ENCODE assay signal across 20 cellular contexts in genomic region chr11:35932641-35933571, GRCh38. TPM values are rescaled to one million over a fixed set of nuclear protein-coding genes. Genes with fewer than 3 reads are reported as not detected.
DNase-seq lines count a peak whose midpoint lies in the region; ATAC-seq, FAIRE-seq and TF ChIP-seq lines count a peak whose summit lies in the region.
"Had no signal": no experiment of that assay in that cellular context is flagged by ENCODE, and none has a peak within 500 bp of the region (broad histone marks: within the 10 kb centered on the region; RNA-seq: fewer than 3 reads in every experiment).

No MANE protein-coding gene starts in this region.

- ATAC-seq in GM12878 (no peak), GM21390 (IDR thresholded peaks at IDR 0.05; ENCODE audit: unreplicated experiment) (no peak), GM21825 (IDR thresholded peaks at IDR 0.05; ENCODE audit: unreplicated experiment) (no peak)

- H3K27me3 ChIP-seq in GM12878 (replicated peaks in 1 of 2; ENCODE audit: control insufficient read depth in 2 of 2, insufficient read depth in 2 of 2, low read length in 1 of 2) (peaks cover 0 to 3% of the 10 kb centered on the region in 2 experiments; a peak in 2 of 4 replicates), osteoblast (ENCODE audit: insufficient read depth, low read length) (peaks cover 3% of the 10 kb centered on the region)
- H3K27me3 ChIP-seq: pancreas, thyroid gland had no signal

- H3K36me3 ChIP-seq in GM12878 (ENCODE audit: control insufficient read depth in 2 of 2, insufficient read depth in 2 of 2, low read length in 1 of 2): no peaks in the 10 kb centered on the region
- no peaks in the 10 kb centered on the region for H3K36me3 ChIP-seq in osteoblast (ENCODE audit: insufficient read depth, low read length)
- H3K36me3 ChIP-seq: pancreas, thyroid gland had no signal

- H3K4me3 ChIP-seq in GM12878: no peak overlapping the region
- no peak overlapping the region for H3K4me3 ChIP-seq in osteoblast (ENCODE audit: insufficient read depth, low read length)
- H3K4me3 ChIP-seq: pancreas, thyroid gland had no signal

- H3K9ac ChIP-seq in GM12878 (ENCODE audit: control insufficient read depth, insufficient read depth, low read length): no peak overlapping the region

- H4K20me1 ChIP-seq in GM12878 (ENCODE audit: control insufficient read depth, insufficient read depth) (no peaks in the 10 kb centered on the region), osteoblast (ENCODE audit: insufficient read depth, low read length) (no peaks in the 10 kb centered on the region)

- POLR2A ChIA-PET in GM12878 (lab: Charles Lee): no interaction called here

- H2AFZ ChIP-seq in GM12878 (ENCODE audit: control insufficient read depth, low read depth, low read length) (no peak overlapping the region), osteoblast (ENCODE audit: low read length) (no peak overlapping the region)

- 31% methylated on average over 6 of the region's 6 CpGs for WGBS in GM12878 (ENCODE audit: insufficient coverage, insufficient replicate concordance, low lambda C conversion rate, missing lambda C conversion rate)

- H3K27ac ChIP-seq in GM12878 (ENCODE audit: control insufficient read depth, insufficient read depth): no peak overlapping the region
- H3K27ac ChIP-seq in osteoblast (ENCODE audit: low read depth, low read length): no peak overlapping the region
- H3K27ac ChIP-seq: pancreas, thyroid gland had no signal

- TF ChIP-seq EP300 in GM12878 (IDR thresholded peaks at IDR 0.05; ENCODE audit: borderline replicate concordance in 1 of 2, control insufficient read depth in 1 of 2, low read depth in 2 of 2, low read length in 2 of 2): no peak

- no peak for TF ChIP-seq POLR2A in GM12878 (IDR thresholded peaks at IDR 0.05; ENCODE audit: low read depth, low read length)

- peak; percentile 45 for DNase-seq in EL
- peak; percentile 82 to 99 for DNase-seq in NOMO-1 (lab: John Stamatoyannopoulos, UW; ENCODE audit: unreplicated experiment in 2 of 2)
- no peak for DNase-seq in GM12878 (ENCODE audit: low read depth, low spot score)
- DNase-seq in kidney tubule cell (ENCODE audit: low spot score): peak; percentile 36
- no peak for DNase-seq in NCI-H2171 treated with DMSO at 0.1 percent for 48 hours (lab: John Stamatoyannopoulos, UW)
- no peak for DNase-seq in osteoblast (ENCODE audit: insufficient read length, low spot score, missing footprints)
- DNase-seq: activated CD4-positive, alpha-beta memory T cell treated with anti-CD3 and anti-CD28 coated beads, Interleukin-2, amount 10 ng/mL, durations not matched to agents 7 days and 5 days; aorta; foreskin melanocyte; midbrain; NCI-H1092 treated with DMSO at 0.1 percent for 48 hours; NCI-H510A treated with DMSO at 0.1 percent for 48 hours; pancreas; stimulated activated CD4-positive, alpha-beta T cell treated with anti-CD3 and anti-CD28 coated beads, Interleukin-15, amount 100 ng/mL, for 24 hours; T-helper 9 cell; thyroid gland had no signal

- H3K4me1 ChIP-seq in GM12878 (ENCODE audit: control insufficient read depth, insufficient read depth, low read length): no peaks in the 10 kb centered on the region
- H3K4me1 ChIP-seq in osteoblast (ENCODE audit: insufficient read depth, low read length): peaks cover 7% of the 10 kb centered on the region
- H3K4me1 ChIP-seq: pancreas had no signal

- no peaks in the 10 kb centered on the region; the same call in 2 of the 3 replicates for H3K9me3 ChIP-seq in GM12878 (replicated peaks; ENCODE audit: control insufficient read depth, insufficient read depth, low read length)
- H3K9me3 ChIP-seq in osteoblast (ENCODE audit: low read depth, low read length): no peaks in the 10 kb centered on the region
- H3K9me3 ChIP-seq: pancreas, thyroid gland had no signal

- intact Hi-C loops in GM12878 (cut with micrococcal nuclease; ENCODE audit: unreplicated experiment): no loop called here

- no peak for TF ChIP-seq CTCF in GM12878 (IDR thresholded peaks at IDR 0.05 in 2 of 3, conservative IDR thresholded peaks at IDR 0.05 in 1 of 3; ENCODE audit: control insufficient read depth in 2 of 3, extremely low read depth in 1 of 3, insufficient read depth in 1 of 3, low read depth in 3 of 3, low read length in 3 of 3)
- TF ChIP-seq CTCF in osteoblast (IDR thresholded peaks at IDR 0.05; ENCODE audit: extremely low read depth, low read depth, low read length): no peak

- H3K4me2 ChIP-seq in GM12878 (ENCODE audit: control insufficient read depth, insufficient read depth): no peak overlapping the region
- H3K4me2 ChIP-seq in osteoblast (ENCODE audit: insufficient read depth, low read length): no peak overlapping the region

- in situ Hi-C loops in GM12878 (cut with MboI): no loop called here

- H3K79me2 ChIP-seq in GM12878 (ENCODE audit: control insufficient read depth, insufficient read depth, low read length) (no peaks in the 10 kb centered on the region), osteoblast (ENCODE audit: insufficient read depth, low read length) (no peaks in the 10 kb centered on the region)

- CTCF ChIA-PET in GM12878 (lab: Yijun Ruan, JAX): interaction anchor here (0.9 kb wide), 1 partner anchor 110 kb away, joined by 3 read pairs; no protein-coding TSS in a partner anchor

- no TSS peak for BruUV-seq in GM12878 (replicated peaks; lab: Mats Ljungman, UMichigan)

- no peak for TF ChIP-seq RAD21 in GM12878 (IDR thresholded peaks at IDR 0.05; ENCODE audit: insufficient read depth, low read depth, low read length)

- SMC1A ChIA-PET in GM12878 (lab: Charles Lee; ENCODE audit: uncharacterized antibody, unreplicated experiment): interaction anchor here (0.8 to 1.2 kb wide), 2 partner anchors 69 to 199 kb away, joined by 3 read pairs; no protein-coding TSS in a partner anchor

- RAD21 ChIA-PET in GM12878 (lab: Charles Lee; ENCODE audit: unreplicated experiment): interaction anchor here (1.1 kb wide), 1 partner anchor 111 kb away, joined by 4 read pairs; no protein-coding TSS in a partner anchor

- FAIRE-seq in GM12878 (lab: Jason Lieb, UNC): no peak
- FAIRE-seq: HTR-8/SVneo, pancreas, RCC 7860 had no signal

TF ChIP-seq in GM12878, 131 proteins besides CTCF, POLR2A, EP300 and RAD21 (continues in another document):
- TF ChIP-seq ZBTB4 (CRISPR knock-in tag; IDR thresholded peaks at IDR 0.05) (no peak), NKRF (conservative IDR thresholded peaks at IDR 0.05) (no peak), NFIC (IDR thresholded peaks at IDR 0.05; ENCODE audit: low read depth, low read length) (0 out of 2 replicates have a peak, but pooled peaks have one; percentile 35), JUNB (IDR thresholded peaks at IDR 0.05) (peak; percentile 20; the same call in 1 of the 2 replicates)

RNA-seq across cellular contexts. Expression of gene LDLRAD3, which starts 11.0 kb away (rescaled TPM):
- total RNA-seq in GM12878 (2013; cell fraction: nucleolus; rRNA removed): 23.5 and 23.7 TPM in 2 replicates
- 8.8 and 9.3 TPM in 2 replicates for total RNA-seq in GM12878 (2014; rRNA removed)
- total RNA-seq in GM12878 (2014; rRNA removed; fragmentation: Illumina TruSeq; extraction: Trizol): 7.9 and 8.0 TPM in 2 replicates
- 15.4 and 16.5 TPM in 2 replicates for total RNA-seq in GM12878 (2021)
- 0.22 TPM for polyA plus RNA-seq in GM12878 (2011; ENCODE audit: low read depth)
- polyA plus RNA-seq in GM12878 (2011; rRNA removed): 1.3 and 2.7 TPM in 2 replicates
- 2.6 TPM in 2 replicates for polyA plus RNA-seq in GM12878 (2011; cell fraction: cytosol; rRNA removed)
- 1.9 and 2.9 TPM in 2 replicates for polyA plus RNA-seq in GM12878 (2011; cell fraction: nucleus; rRNA removed)
- 0.65 and 0.80 TPM in 2 replicates for polyA plus RNA-seq in GM12878 (2012)
- polyA plus RNA-seq in GM12878 (2014; fragmentation: Illumina TruSeq; extraction: Trizol): 14.3 and 17.2 TPM in 2 replicates
- 1 to 10 TPM; 2.5 to 3.1 TPM for polyA plus RNA-seq in GM12878 (2014; fragmentation: Nextera tagmentation; extraction: Ambion mirVana)
- polyA plus RNA-seq in GM12878 (2014; rRNA removed): 12.0 and 14.1 TPM in 2 replicates
- polyA plus RNA-seq in GM12878 (2016; fragmentation: Nextera tagmentation; extraction: Ambion mirVana): 10 to 100 TPM; 13.0 to 14.5 TPM
- 1.8 and 3.3 TPM in 2 replicates for polyA minus RNA-seq in GM12878 (2011; rRNA and poly(A)+ RNA removed)
- 2.5 and 4.4 TPM in 2 replicates for polyA minus RNA-seq in GM12878 (2011; cell fraction: cytosol; rRNA and poly(A)+ RNA removed)
- polyA minus RNA-seq in GM12878 (2011; cell fraction: nucleus; rRNA and poly(A)+ RNA removed): 1.5 and 2.6 TPM in 2 replicates
- total RNA-seq in osteoblast: 8.5 and 10.5 TPM in 2 replicates
- total RNA-seq: activated CD4-positive, alpha-beta memory T cell treated with anti-CD3 and anti-CD28 coated beads, Interleukin-2, amount 10 ng/mL, durations not matched to agents 7 days and 5 days had no signal

Comparison
In these comparisons a context has a peak if more than half of its experiments do, and no peak if none do; other contexts are left out.
1. DNase-seq: peak in EL (single experiment), NOMO-1 (2 of 2) and kidney tubule cell (single experiment); none in GM12878 (single experiment), NCI-H2171 treated with DMSO at 0.1 percent for 48 hours (single experiment) and osteoblast (single experiment).